Comparison of ENCODE assay signal across 1 cellular context in genomic region chr12:118016424-118017264, GRCh38.
TF ChIP-seq lines count a peak whose summit lies in the region.

A gene with protein sequence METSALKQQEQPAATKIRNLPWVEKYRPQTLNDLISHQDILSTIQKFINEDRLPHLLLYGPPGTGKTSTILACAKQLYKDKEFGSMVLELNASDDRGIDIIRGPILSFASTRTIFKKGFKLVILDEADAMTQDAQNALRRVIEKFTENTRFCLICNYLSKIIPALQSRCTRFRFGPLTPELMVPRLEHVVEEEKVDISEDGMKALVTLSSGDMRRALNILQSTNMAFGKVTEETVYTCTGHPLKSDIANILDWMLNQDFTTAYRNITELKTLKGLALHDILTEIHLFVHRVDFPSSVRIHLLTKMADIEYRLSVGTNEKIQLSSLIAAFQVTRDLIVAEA (plus strand): TSS chr12:118016703. CDS start chr12:118016828, 125 bp downstream.

TF ChIP-seq in GM12878, 131 proteins besides CTCF, POLR2A, EP300 and RAD21 (continued from another document and continues in another):
- TF ChIP-seq ZNF687 (IDR thresholded peaks at IDR 0.05) (no peak), NFXL1 (IDR thresholded peaks at IDR 0.05; ENCODE audit: borderline replicate concordance) (no peak), CBX5 (IDR thresholded peaks at IDR 0.05; ENCODE audit: low read depth) (no peak), SKIL (IDR thresholded peaks at IDR 0.05; ENCODE audit: low read depth, poor library complexity, severe bottlenecking) (no peak), REST (IDR thresholded peaks at IDR 0.05; ENCODE audit: low read depth, low read length) (no peak), TAF1 (IDR thresholded peaks at IDR 0.05; ENCODE audit: borderline replicate concordance, low read depth, low read length) (peak; percentile 83), STAT1 (conservative IDR thresholded peaks at IDR 0.05) (no peak), ZNF622 (IDR thresholded peaks at IDR 0.05) (no peak), WRNIP1 (IDR thresholded peaks at IDR 0.05; ENCODE audit: borderline replicate concordance, low read depth, low read length) (no peak), ESRRA (IDR thresholded peaks at IDR 0.05; ENCODE audit: low read length) (0 out of 2 replicates have a peak, but pooled peaks have one; percentile 65), CEBPB (IDR thresholded peaks at IDR 0.05; ENCODE audit: borderline replicate concordance in 1 of 2, low read depth in 2 of 2, low read length in 2 of 2) (no peak), TBL1XR1 (IDR thresholded peaks at IDR 0.05; ENCODE audit: low read depth, low read length) (0 out of 2 replicates have a peak, but pooled peaks have one; percentile 35), SMC3 (IDR thresholded peaks at IDR 0.05; ENCODE audit: borderline replicate concordance, low read length) (no peak), ZZZ3 (IDR thresholded peaks at IDR 0.05; ENCODE audit: control insufficient read depth, insufficient read length, low read depth) (no peak), USF2 (IDR thresholded peaks at IDR 0.05; ENCODE audit: borderline replicate concordance, low read depth, low read length) (no peak), IRF3 (IDR thresholded peaks at IDR 0.05) (peak; percentile 24; the same call in 1 of the 2 replicates), RB1 (IDR thresholded peaks at IDR 0.05; ENCODE audit: borderline replicate concordance) (peak; percentile 99), POU2F2 (IDR thresholded peaks at IDR 0.05; ENCODE audit: borderline replicate concordance, low read depth, low read length) (peak; percentile 49; the same call in 1 of the 3 replicates), SIX5 (IDR thresholded peaks at IDR 0.05; ENCODE audit: low read depth, low read length, severe bottlenecking) (no peak), MTA2 (IDR thresholded peaks at IDR 0.05; ENCODE audit: low read depth) (no peak), NFYA (IDR thresholded peaks at IDR 0.05; ENCODE audit: borderline replicate concordance, low read depth, low read length) (no peak), PML (IDR thresholded peaks at IDR 0.05; ENCODE audit: low read length) (no peak), CBX3 (IDR thresholded peaks at IDR 0.05; ENCODE audit: borderline replicate concordance, low read depth) (no peak), IKZF1 (conservative IDR thresholded peaks at IDR 0.05) (peak; percentile 31; the same call in 1 of the 2 replicates), NBN (IDR thresholded peaks at IDR 0.05) (no peak), CHD1 (IDR thresholded peaks at IDR 0.05; ENCODE audit: low read depth, low read length) (no peak), MTA3 (IDR thresholded peaks at IDR 0.05; ENCODE audit: borderline replicate concordance, low read length) (no peak), NR2C2 (IDR thresholded peaks at IDR 0.05; ENCODE audit: borderline replicate concordance, control insufficient read depth, insufficient read length, low read depth) (no peak), CREM (IDR thresholded peaks at IDR 0.05; ENCODE audit: low read depth) (no peak), FOXK2 (IDR thresholded peaks at IDR 0.05) (no peak), IKZF2 (IDR thresholded peaks at IDR 0.05) (no peak; a peak in 1 of 4 replicates), HSF1 (IDR thresholded peaks at IDR 0.05; ENCODE audit: low read depth, low read length) (no peak), BCL11A (IDR thresholded peaks at IDR 0.05; ENCODE audit: low read depth, low read length) (no peak), CREB1 (IDR thresholded peaks at IDR 0.05; ENCODE audit: low read depth) (peak; percentile 64; the same call in 1 of the 2 replicates), RAD51 (IDR thresholded peaks at IDR 0.05) (no peak)
- TF ChIP-seq, protein P1, sequence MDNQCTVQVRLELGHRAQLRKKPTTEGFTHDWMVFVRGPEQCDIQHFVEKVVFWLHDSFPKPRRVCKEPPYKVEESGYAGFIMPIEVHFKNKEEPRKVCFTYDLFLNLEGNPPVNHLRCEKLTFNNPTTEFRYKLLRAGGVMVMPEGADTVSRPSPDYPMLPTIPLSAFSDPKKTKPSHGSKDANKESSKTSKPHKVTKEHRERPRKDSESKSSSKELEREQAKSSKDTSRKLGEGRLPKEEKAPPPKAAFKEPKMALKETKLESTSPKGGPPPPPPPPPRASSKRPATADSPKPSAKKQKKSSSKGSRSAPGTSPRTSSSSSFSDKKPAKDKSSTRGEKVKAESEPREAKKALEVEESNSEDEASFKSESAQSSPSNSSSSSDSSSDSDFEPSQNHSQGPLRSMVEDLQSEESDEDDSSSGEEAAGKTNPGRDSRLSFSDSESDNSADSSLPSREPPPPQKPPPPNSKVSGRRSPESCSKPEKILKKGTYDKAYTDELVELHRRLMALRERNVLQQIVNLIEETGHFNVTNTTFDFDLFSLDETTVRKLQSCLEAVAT (IDR thresholded peaks at IDR 0.05): no peak
- TF ChIP-seq, protein P2, sequence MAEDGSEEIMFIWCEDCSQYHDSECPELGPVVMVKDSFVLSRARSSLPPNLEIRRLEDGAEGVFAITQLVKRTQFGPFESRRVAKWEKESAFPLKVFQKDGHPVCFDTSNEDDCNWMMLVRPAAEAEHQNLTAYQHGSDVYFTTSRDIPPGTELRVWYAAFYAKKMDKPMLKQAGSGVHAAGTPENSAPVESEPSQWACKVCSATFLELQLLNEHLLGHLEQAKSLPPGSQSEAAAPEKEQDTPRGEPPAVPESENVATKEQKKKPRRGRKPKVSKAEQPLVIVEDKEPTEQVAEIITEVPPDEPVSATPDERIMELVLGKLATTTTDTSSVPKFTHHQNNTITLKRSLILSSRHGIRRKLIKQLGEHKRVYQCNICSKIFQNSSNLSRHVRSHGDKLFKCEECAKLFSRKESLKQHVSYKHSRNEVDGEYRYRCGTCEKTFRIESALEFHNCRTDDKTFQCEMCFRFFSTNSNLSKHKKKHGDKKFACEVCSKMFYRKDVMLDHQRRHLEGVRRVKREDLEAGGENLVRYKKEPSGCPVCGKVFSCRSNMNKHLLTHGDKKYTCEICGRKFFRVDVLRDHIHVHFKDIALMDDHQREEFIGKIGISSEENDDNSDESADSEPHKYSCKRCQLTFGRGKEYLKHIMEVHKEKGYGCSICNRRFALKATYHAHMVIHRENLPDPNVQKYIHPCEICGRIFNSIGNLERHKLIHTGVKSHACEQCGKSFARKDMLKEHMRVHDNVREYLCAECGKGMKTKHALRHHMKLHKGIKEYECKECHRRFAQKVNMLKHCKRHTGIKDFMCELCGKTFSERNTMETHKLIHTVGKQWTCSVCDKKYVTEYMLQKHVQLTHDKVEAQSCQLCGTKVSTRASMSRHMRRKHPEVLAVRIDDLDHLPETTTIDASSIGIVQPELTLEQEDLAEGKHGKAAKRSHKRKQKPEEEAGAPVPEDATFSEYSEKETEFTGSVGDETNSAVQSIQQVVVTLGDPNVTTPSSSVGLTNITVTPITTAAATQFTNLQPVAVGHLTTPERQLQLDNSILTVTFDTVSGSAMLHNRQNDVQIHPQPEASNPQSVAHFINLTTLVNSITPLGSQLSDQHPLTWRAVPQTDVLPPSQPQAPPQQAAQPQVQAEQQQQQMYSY (CRISPR knock-in tag; IDR thresholded peaks at IDR 0.05): no peak
- TF ChIP-seq, protein P3, sequence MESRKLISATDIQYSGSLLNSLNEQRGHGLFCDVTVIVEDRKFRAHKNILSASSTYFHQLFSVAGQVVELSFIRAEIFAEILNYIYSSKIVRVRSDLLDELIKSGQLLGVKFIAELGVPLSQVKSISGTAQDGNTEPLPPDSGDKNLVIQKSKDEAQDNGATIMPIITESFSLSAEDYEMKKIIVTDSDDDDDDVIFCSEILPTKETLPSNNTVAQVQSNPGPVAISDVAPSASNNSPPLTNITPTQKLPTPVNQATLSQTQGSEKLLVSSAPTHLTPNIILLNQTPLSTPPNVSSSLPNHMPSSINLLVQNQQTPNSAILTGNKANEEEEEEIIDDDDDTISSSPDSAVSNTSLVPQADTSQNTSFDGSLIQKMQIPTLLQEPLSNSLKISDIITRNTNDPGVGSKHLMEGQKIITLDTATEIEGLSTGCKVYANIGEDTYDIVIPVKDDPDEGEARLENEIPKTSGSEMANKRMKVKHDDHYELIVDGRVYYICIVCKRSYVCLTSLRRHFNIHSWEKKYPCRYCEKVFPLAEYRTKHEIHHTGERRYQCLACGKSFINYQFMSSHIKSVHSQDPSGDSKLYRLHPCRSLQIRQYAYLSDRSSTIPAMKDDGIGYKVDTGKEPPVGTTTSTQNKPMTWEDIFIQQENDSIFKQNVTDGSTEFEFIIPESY (IDR thresholded peaks at IDR 0.05): no peak
